In genomic region chr5:115962565-115963402, GRCh38 we compare ENCODE assay signal across 9 cellular contexts. TPM values are rescaled to one million over a fixed set of nuclear protein-coding genes. Genes with fewer than 3 reads are reported as not detected.
DNase-seq lines count a peak whose midpoint lies in the region; ATAC-seq, FAIRE-seq and TF ChIP-seq lines count a peak whose summit lies in the region.
"Had no signal": no experiment of that assay in that cellular context is flagged by ENCODE, and none has a peak within 500 bp of the region (broad histone marks: within the 10 kb centered on the region; RNA-seq: fewer than 3 reads in every experiment).

No MANE protein-coding gene starts in this region.

- TF ChIP-seq POLR2A in HepG2 (IDR thresholded peaks at IDR 0.05; ENCODE audit: insufficient read depth in 1 of 2, low read depth in 2 of 2, low read length in 2 of 2), result no peak

- in situ Hi-C loops in HepG2 (cut with HindIII; ENCODE audit: extremely low pct_ligation_motif_present, low pct_unique_long_range_greater_than_20kb), result no loop called here

- H3K4me1 ChIP-seq in HepG2 (ENCODE audit: insufficient read depth, low read length), result peaks cover 9% of the 10 kb centered on the region; the same call in 1 of the 2 replicates
- H3K4me1 ChIP-seq in tibial artery, result peaks cover 0 to 25% (median 17%) of the 10 kb centered on the region in 4 donors
- H3K4me1 ChIP-seq in OCI-LY7 (ENCODE audit: insufficient read depth, low read length, poor library complexity, severe bottlenecking), result no peaks in the 10 kb centered on the region

- TF ChIP-seq CTCF in chondrocyte (IDR thresholded peaks at IDR 0.05), result no peak
- no peak for TF ChIP-seq CTCF in HepG2 (CRISPR knock-in tag; IDR thresholded peaks at IDR 0.05)
- TF ChIP-seq CTCF in tibial artery (IDR thresholded peaks at IDR 0.05), result peak in 1 of 2 experiments; percentile 5
- no peak for TF ChIP-seq CTCF in OCI-LY7 (conservative IDR thresholded peaks at IDR 0.05; ENCODE audit: low read length)

- ATAC-seq in HepG2 (peak; percentile 97), GM19324 (IDR thresholded peaks at IDR 0.05; ENCODE audit: low FRiP score, unreplicated experiment) (no peak)
- ATAC-seq: left colon had no signal

- peaks cover 60% of the 10 kb centered on the region for H3K27me3 Mint-ChIP-seq in activated CD4-positive, alpha-beta memory T cell treated with anti-CD3 and anti-CD28 coated beads for 36 hours
- peaks cover 66% of the 10 kb centered on the region for H3K27me3 Mint-ChIP-seq in activated CD4-positive, alpha-beta memory T cell treated with anti-CD3 and anti-CD28 coated beads, Interleukin-2, amount 10 ng/mL, durations not matched to agents 7 days and 5 days
- H3K27me3 Mint-ChIP-seq in chondrocyte (ENCODE audit: low read depth), result peaks cover 3% of the 10 kb centered on the region

- H3K27ac ChIP-seq in HepG2 (ENCODE audit: extremely low read length, insufficient read depth, low read length) (no peak overlapping the region), tibial artery (peak overlapping the region; percentile 53 to 68), OCI-LY7 (ENCODE audit: low read depth, low read length, poor library complexity, severe bottlenecking) (no peak overlapping the region)

- BruUV-seq in HepG2 (replicated peaks; lab: Mats Ljungman, UMichigan), result no TSS peak
- no TSS peak for BruUV-seq in OCI-LY7 (replicated peaks; lab: Mats Ljungman, UMichigan)

- no peak overlapping the region for H2AFZ ChIP-seq in HepG2 (ENCODE audit: low read length)
- no peak overlapping the region for H2AFZ ChIP-seq in OCI-LY7 (ENCODE audit: low read length)

- CTCF ChIA-PET in activated CD4-positive, alpha-beta memory T cell treated with anti-CD3 and anti-CD28 coated beads for 36 hours (lab: Charles Lee), result interaction anchor here (0.6 to 1.2 kb wide), 5 partner anchors 10 to 894 kb away, joined by 3 to 4 read pairs (median 3); no protein-coding TSS in a partner anchor
- CTCF ChIA-PET in activated CD4-positive, alpha-beta memory T cell treated with anti-CD3 and anti-CD28 coated beads, Interleukin-2, amount 10 ng/mL, durations not matched to agents 7 days and 5 days (lab: Charles Lee), result no interaction called here
- CTCF ChIA-PET in HepG2 (lab: Yijun Ruan, JAX; ENCODE audit: low intra/inter-chr PET ratio, low total read pairs), result no interaction called here
- CTCF ChIA-PET in OCI-LY7 (lab: Charles Lee; ENCODE audit: unreplicated experiment), result no interaction called here

- no peak for TF ChIP-seq EP300 in HepG2 (IDR thresholded peaks at IDR 0.05; ENCODE audit: low read depth in 2 of 2, low read length in 2 of 2)
- no peak for TF ChIP-seq EP300 in HepG2 (CRISPR knock-in tag; IDR thresholded peaks at IDR 0.05; ENCODE audit: borderline replicate concordance)

- peak; percentile 10 for DNase-seq in activated CD4-positive, alpha-beta memory T cell treated with anti-CD3 and anti-CD28 coated beads for 36 hours
- no peak for DNase-seq in activated CD4-positive, alpha-beta memory T cell treated with anti-CD3 and anti-CD28 coated beads, Interleukin-2, amount 10 ng/mL, durations not matched to agents 7 days and 5 days
- DNase-seq in chondrocyte (ENCODE audit: low spot score), result peak; percentile 94
- no peak for DNase-seq in HepG2 (ENCODE audit: low spot score)
- DNase-seq in tibial artery, result peak in 1 of 2 donors; percentile 75
- DNase-seq in NCI-H226, result no peak
- no peak for DNase-seq in OCI-LY7 (ENCODE audit: low spot score)

- H3K36me3 Mint-ChIP-seq in activated CD4-positive, alpha-beta memory T cell treated with anti-CD3 and anti-CD28 coated beads for 36 hours, result no peaks in the 10 kb centered on the region
- H3K36me3 Mint-ChIP-seq in activated CD4-positive, alpha-beta memory T cell treated with anti-CD3 and anti-CD28 coated beads, Interleukin-2, amount 10 ng/mL, durations not matched to agents 7 days and 5 days (ENCODE audit: low read depth), result no peaks in the 10 kb centered on the region
- no peaks in the 10 kb centered on the region for H3K36me3 Mint-ChIP-seq in chondrocyte (ENCODE audit: low read depth)

- no peak for FAIRE-seq in HepG2 (lab: Jason Lieb, UNC)

- no peak overlapping the region for H3K4me3 Mint-ChIP-seq in activated CD4-positive, alpha-beta memory T cell treated with anti-CD3 and anti-CD28 coated beads for 36 hours
- no peak overlapping the region for H3K4me3 Mint-ChIP-seq in activated CD4-positive, alpha-beta memory T cell treated with anti-CD3 and anti-CD28 coated beads, Interleukin-2, amount 10 ng/mL, durations not matched to agents 7 days and 5 days
- H3K4me3 Mint-ChIP-seq in chondrocyte (ENCODE audit: unreplicated experiment), result no peak overlapping the region

- H3K9me3 ChIP-seq in HepG2 (ENCODE audit: low read length), result no peaks in the 10 kb centered on the region
- no peaks in the 10 kb centered on the region for H3K9me3 ChIP-seq in tibial artery
- H3K9me3 ChIP-seq in OCI-LY7 (ENCODE audit: low read length), result no peaks in the 10 kb centered on the region

- H3K27me3 ChIP-seq in HepG2 (ENCODE audit: control insufficient read depth in 1 of 2, insufficient read depth in 2 of 2, low read length in 2 of 2) (peaks cover 5 to 44% of the 10 kb centered on the region in 2 experiments), tibial artery (no peaks in the 10 kb centered on the region)

- intact Hi-C loops in activated CD4-positive, alpha-beta memory T cell treated with anti-CD3 and anti-CD28 coated beads for 36 hours (cut with micrococcal nuclease), result no loop called here
- intact Hi-C loops in HepG2 (cut with micrococcal nuclease; ENCODE audit: unreplicated experiment) (no loop called here), tibial artery (cut with DNase I; ENCODE audit: low total_unique reads) (no loop called here), OCI-LY7 (cut with micrococcal nuclease; ENCODE audit: unreplicated experiment) (no loop called here)

- no peaks in the 10 kb centered on the region for H3K9me3 Mint-ChIP-seq in activated CD4-positive, alpha-beta memory T cell treated with anti-CD3 and anti-CD28 coated beads for 36 hours
- no peaks in the 10 kb centered on the region for H3K9me3 Mint-ChIP-seq in activated CD4-positive, alpha-beta memory T cell treated with anti-CD3 and anti-CD28 coated beads, Interleukin-2, amount 10 ng/mL, durations not matched to agents 7 days and 5 days
- peaks cover 4% of the 10 kb centered on the region for H3K9me3 Mint-ChIP-seq in chondrocyte (ENCODE audit: low read depth)

- H3K79me2 ChIP-seq in HepG2 (ENCODE audit: insufficient read depth, low read length) (no peaks in the 10 kb centered on the region), OCI-LY7 (ENCODE audit: insufficient read depth, low read depth, low read length) (no peaks in the 10 kb centered on the region)

- 18% methylated on average over 34 of the region's 71 CpGs for WGBS in HepG2 (ENCODE audit: low lambda C conversion rate)

- peak overlapping the region; percentile 59 for H3K4me2 ChIP-seq in HepG2 (ENCODE audit: low read depth, low read length)
- H3K4me2 ChIP-seq in OCI-LY7 (ENCODE audit: low read length), result no peak overlapping the region

- H3K9me2 ChIP-seq in OCI-LY7 (ENCODE audit: insufficient read depth, low read length), result no peaks in the 10 kb centered on the region

- POLR2A ChIA-PET in activated CD4-positive, alpha-beta memory T cell treated with anti-CD3 and anti-CD28 coated beads for 36 hours (lab: Charles Lee), result no interaction called here
- POLR2A ChIA-PET in activated CD4-positive, alpha-beta memory T cell treated with anti-CD3 and anti-CD28 coated beads, Interleukin-2, amount 10 ng/mL, durations not matched to agents 7 days and 5 days (lab: Charles Lee), result no interaction called here
- POLR2A ChIA-PET in HepG2 (lab: Yijun Ruan, JAX) (interaction anchor here (0.6 kb wide), 1 partner anchor 1497 kb away, joined by 3 read pairs; no protein-coding TSS in a partner anchor), OCI-LY7 (lab: Charles Lee) (interaction anchor here (0.7 kb wide), 1 partner anchor 93 kb away, joined by 3 read pairs; no protein-coding TSS in a partner anchor)

- TF ChIP-seq RAD21 in HepG2 (CRISPR knock-in tag; IDR thresholded peaks at IDR 0.05), result no peak

- H3K9ac ChIP-seq in HepG2 (ENCODE audit: insufficient read depth, low read depth, low read length), result no peak overlapping the region

- H3K36me3 ChIP-seq in HepG2 (replicated peaks in 1 of 2; ENCODE audit: control insufficient read depth in 1 of 2, insufficient read depth in 2 of 2, low read length in 2 of 2), result no peaks in the 10 kb centered on the region
- no peaks in the 10 kb centered on the region for H3K36me3 ChIP-seq in tibial artery
- H3K36me3 ChIP-seq in OCI-LY7 (ENCODE audit: insufficient read depth, low read length), result no peaks in the 10 kb centered on the region

- H3K4me1 Mint-ChIP-seq in activated CD4-positive, alpha-beta memory T cell treated with anti-CD3 and anti-CD28 coated beads for 36 hours (ENCODE audit: low read depth), result peaks cover 8% of the 10 kb centered on the region
- no peaks in the 10 kb centered on the region for H3K4me1 Mint-ChIP-seq in activated CD4-positive, alpha-beta memory T cell treated with anti-CD3 and anti-CD28 coated beads, Interleukin-2, amount 10 ng/mL, durations not matched to agents 7 days and 5 days
- no peaks in the 10 kb centered on the region for H3K4me1 Mint-ChIP-seq in chondrocyte (ENCODE audit: low read depth)

- H4K20me1 ChIP-seq in HepG2 (ENCODE audit: insufficient read depth, low read length) (no peaks in the 10 kb centered on the region), OCI-LY7 (ENCODE audit: insufficient read depth, low read length) (no peaks in the 10 kb centered on the region)

- H3K27ac Mint-ChIP-seq in activated CD4-positive, alpha-beta memory T cell treated with anti-CD3 and anti-CD28 coated beads for 36 hours, result no peak overlapping the region
- H3K27ac Mint-ChIP-seq in activated CD4-positive, alpha-beta memory T cell treated with anti-CD3 and anti-CD28 coated beads, Interleukin-2, amount 10 ng/mL, durations not matched to agents 7 days and 5 days, result no peak overlapping the region
- H3K27ac Mint-ChIP-seq in chondrocyte (ENCODE audit: unreplicated experiment), result no peak overlapping the region

- H3K4me3 ChIP-seq in HepG2 (replicated peaks in 1 of 3; ENCODE audit: insufficient read depth in 1 of 3, low read depth in 2 of 3, low read length in 3 of 3) (peak overlapping the region in 2 of 3 experiments; percentile 16 to 55; a peak in 3 of 6 replicates), tibial artery (peak overlapping the region; percentile 53 to 59), OCI-LY7 (ENCODE audit: low read depth, low read length, poor library complexity, severe bottlenecking) (no peak overlapping the region)

RNA-seq across cellular contexts. Expression of gene LVRN, which starts 0.5 kb away (rescaled TPM):
- total RNA-seq in activated CD4-positive, alpha-beta memory T cell treated with anti-CD3 and anti-CD28 coated beads for 36 hours, result under 1 TPM in 1 of 2 experiments, not detected in 1; 0.10 TPM
- under 1 TPM in 1 of 2 experiments, not detected in 1; 0.13 TPM for total RNA-seq in activated CD4-positive, alpha-beta memory T cell treated with anti-CD3 and anti-CD28 coated beads, Interleukin-2, amount 10 ng/mL, durations not matched to agents 7 days and 5 days
- total RNA-seq in chondrocyte, result 0.19 to 0.62 TPM (median 0.46 TPM) in 3 replicates
- 0.09 and 0.14 TPM in 2 replicates for total RNA-seq in HepG2 (2016; rRNA removed; fragmentation: Illumina TruSeq; extraction: Trizol)
- total RNA-seq in HepG2 (2016; cell fraction: cytosol; rRNA removed; fragmentation: Illumina TruSeq; extraction: Trizol; ENCODE audit: low read depth), result not detected in 2 replicates
- total RNA-seq in HepG2 (2016; cell fraction: insoluble cytoplasmic fraction; rRNA removed; fragmentation: Illumina TruSeq; extraction: Trizol), result 0.06 TPM in 1 of 2 replicates, not detected in the other
- total RNA-seq in HepG2 (2016; cell fraction: membrane; rRNA removed; fragmentation: Illumina TruSeq; extraction: Trizol), result 0.10 and 0.19 TPM in 2 replicates
- not detected in 2 replicates for total RNA-seq in HepG2 (2016; cell fraction: nucleus; rRNA removed; fragmentation: Illumina TruSeq; extraction: Trizol)
- polyA plus RNA-seq in HepG2 (2011; rRNA removed), result 0.20 and 0.44 TPM in 2 replicates
- polyA plus RNA-seq in HepG2 (2011; cell fraction: cytosol; rRNA removed), result 0.04 and 0.09 TPM in 2 replicates
- polyA plus RNA-seq in HepG2 (2011; cell fraction: nucleus; rRNA removed), result 0.27 and 0.95 TPM in 2 replicates
- 0.19 and 0.36 TPM in 2 replicates for polyA plus RNA-seq in HepG2 (2012)
- not detected in 2 replicates for polyA plus RNA-seq in HepG2 (2016; cell fraction: cytosol; fragmentation: Illumina TruSeq; extraction: Trizol; ENCODE audit: low read depth)
- polyA plus RNA-seq in HepG2 (2016; cell fraction: insoluble cytoplasmic fraction; fragmentation: Illumina TruSeq; extraction: Trizol; ENCODE audit: low read depth), result 0.04 TPM in 1 of 2 replicates, not detected in the other
- 0.05 TPM in 1 of 2 replicates, not detected in the other for polyA plus RNA-seq in HepG2 (2016; cell fraction: membrane; fragmentation: Illumina TruSeq; extraction: Trizol; ENCODE audit: low read depth)
- 0.12 and 0.23 TPM in 2 replicates for polyA plus RNA-seq in HepG2 (2016; cell fraction: nucleus; fragmentation: Illumina TruSeq; extraction: Trizol; ENCODE audit: insufficient read depth, low read depth)
- polyA minus RNA-seq in HepG2 (2011; rRNA and poly(A)+ RNA removed; ENCODE audit: low replicate concordance), result 0.10 TPM in 1 of 2 replicates, not detected in the other
- polyA minus RNA-seq in HepG2 (2011; cell fraction: cytosol; rRNA and poly(A)+ RNA removed), result not detected in 2 replicates
- 1.2 and 1.5 TPM in 2 replicates for polyA minus RNA-seq in HepG2 (2011; cell fraction: nucleus; rRNA and poly(A)+ RNA removed)
- total RNA-seq in OCI-LY7 (2014; rRNA removed; shearing (Covaris generic)), result 0.36 TPM in 1 of 2 replicates, not detected in the other
- not detected in 2 replicates for total RNA-seq in OCI-LY7 (2022)

Comparison
In these comparisons a context has a peak if more than half of its experiments do, and no peak if none do; other contexts are left out.
1. DNase-seq: peak in activated CD4-positive, alpha-beta memory T cell treated with anti-CD3 and anti-CD28 coated beads for 36 hours (single experiment) and chondrocyte (single experiment); none in activated CD4-positive, alpha-beta memory T cell treated with anti-CD3 and anti-CD28 coated beads, Interleukin-2, amount 10 ng/mL, durations not matched to agents 7 days and 5 days (single experiment), HepG2 (single experiment), NCI-H226 (single experiment) and OCI-LY7 (single experiment).
2. H3K27ac ChIP-seq: peak in tibial artery (2 of 2); none in HepG2 (single experiment) and OCI-LY7 (single experiment).
3. POLR2A ChIA-PET loops: an anchor here in HepG2 (0.6 kb wide) and OCI-LY7 (0.7 kb wide); none called in activated CD4-positive, alpha-beta memory T cell treated with anti-CD3 and anti-CD28 coated beads for 36 hours and activated CD4-positive, alpha-beta memory T cell treated with anti-CD3 and anti-CD28 coated beads, Interleukin-2, amount 10 ng/mL, durations not matched to agents 7 days and 5 days.